10 cellular contexts compared by ENCODE assay signal in the genomic region with DNA sequence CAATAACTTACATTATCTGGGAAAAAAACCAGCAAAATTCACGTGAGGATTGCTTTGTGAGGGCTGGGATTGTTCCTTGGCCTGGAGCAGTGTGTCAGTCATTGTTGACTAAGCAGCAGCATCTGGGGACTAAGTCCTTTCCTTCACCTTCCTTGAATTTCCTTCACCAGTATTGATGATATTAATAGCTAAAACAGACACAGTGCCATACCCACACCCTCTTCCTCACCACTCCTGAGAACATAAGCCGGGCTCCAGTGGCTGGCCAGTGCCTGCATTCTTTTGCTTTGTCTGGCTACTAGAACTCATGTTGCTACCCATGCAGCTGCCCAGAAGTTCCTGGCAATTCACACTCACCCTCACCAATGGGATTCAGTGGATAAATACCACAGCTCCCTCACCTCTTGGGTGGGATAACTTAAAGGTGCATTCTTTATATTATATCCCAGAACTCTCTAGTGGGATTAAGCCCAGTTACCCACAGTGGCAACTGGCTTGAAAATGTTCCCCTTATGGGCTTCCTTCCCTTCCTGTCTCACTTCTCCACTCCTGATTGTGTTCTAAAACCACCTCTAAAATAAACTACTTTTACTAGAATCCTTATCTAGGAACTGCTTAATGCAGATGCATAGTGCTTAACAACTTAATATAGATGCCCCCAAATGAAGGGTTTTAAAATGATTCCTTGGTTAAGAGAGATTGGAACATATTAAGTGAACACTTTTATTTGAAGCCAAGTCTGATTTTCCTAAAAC. TPM values are rescaled to one million over a fixed set of nuclear protein-coding genes. Genes with fewer than 3 reads are reported as not detected.
DNase-seq lines count a peak whose midpoint lies in the region; ATAC-seq and TF ChIP-seq lines count a peak whose summit lies in the region.
"Had no signal": no experiment of that assay in that cellular context is flagged by ENCODE, and none has a peak within 500 bp of the region (broad histone marks: within the 10 kb centered on the region; RNA-seq: fewer than 3 reads in every experiment).

No MANE protein-coding gene starts in this region.

- peaks cover 2% of the 10 kb centered on the region for H3K9me3 Mint-ChIP-seq in CD8-positive, alpha-beta T cell
- no peaks in the 10 kb centered on the region for H3K9me3 Mint-ChIP-seq in activated T-helper 17 cell treated with anti-CD3 and anti-CD28 coated beads, Interleukin-2, amount 50 U/mL, for 72 hours

- H3K4me3 ChIP-seq in CD8-positive, alpha-beta T cell (ENCODE audit: low read depth, low read length) = no peak overlapping the region
- no peak overlapping the region for H3K4me3 ChIP-seq in right lobe of liver

- POLR2A ChIA-PET in CD8-positive, alpha-beta T cell (lab: Charles Lee) = interaction anchor here (0.9 kb wide), 1 partner anchor 20 kb away, joined by 3 read pairs; no protein-coding TSS in a partner anchor

- H3K36me3 Mint-ChIP-seq in CD8-positive, alpha-beta T cell = peaks cover 4% of the 10 kb centered on the region
- no peaks in the 10 kb centered on the region for H3K36me3 Mint-ChIP-seq in activated T-helper 17 cell treated with anti-CD3 and anti-CD28 coated beads, Interleukin-2, amount 50 U/mL, for 72 hours (ENCODE audit: low read depth)

- intact Hi-C loops in CD8-positive, alpha-beta T cell (cut with DNase I, micrococcal nuclease) = loop anchor here in 1 of 2 experiments (10.0 kb wide), 1 partner anchor 59 kb away; no protein-coding TSS in a partner anchor
- intact Hi-C loops in right lobe of liver (cut with DNase I) = no loop called here

- no peaks in the 10 kb centered on the region for H3K9me3 ChIP-seq in CD8-positive, alpha-beta T cell (ENCODE audit: low read length)
- no peaks in the 10 kb centered on the region for H3K9me3 ChIP-seq in right lobe of liver

- H3K27me3 ChIP-seq in CD8-positive, alpha-beta T cell (ENCODE audit: insufficient read depth, low read length) = no peaks in the 10 kb centered on the region
- H3K27me3 ChIP-seq in right lobe of liver = no peaks in the 10 kb centered on the region

- no peaks in the 10 kb centered on the region for H3K27me3 Mint-ChIP-seq in CD8-positive, alpha-beta T cell (ENCODE audit: low read depth)
- H3K27me3 Mint-ChIP-seq in activated T-helper 17 cell treated with anti-CD3 and anti-CD28 coated beads, Interleukin-2, amount 50 U/mL, for 72 hours = no peaks in the 10 kb centered on the region

- ATAC-seq in CD8-positive, alpha-beta T cell = no peak
- ATAC-seq in GM21723 (IDR thresholded peaks at IDR 0.05; ENCODE audit: unreplicated experiment) (peak; percentile 9), right lobe of liver (peak in 3 of 4 donors; percentile 20 to 30 (median 26)), GM19455 (IDR thresholded peaks at IDR 0.05; ENCODE audit: unreplicated experiment) (no peak)
- peak; percentile 3 for ATAC-seq in activated T-helper 17 cell treated with anti-CD3 and anti-CD28 coated beads, Interleukin-2, amount 50 U/mL, for 72 hours (replicated peaks)

- WGBS in right lobe of liver (ENCODE audit: insufficient coverage, low coverage, low lambda C conversion rate, missing lambda C conversion rate) = 44% methylated on average over 1 of the region's 2 CpGs

- DNase-seq in CD8-positive, alpha-beta T cell = no peak
- no peak for DNase-seq in right lobe of liver
- no peak for DNase-seq in cerebellar cortex (ENCODE audit: low spot score)
- DNase-seq in RKO (ENCODE audit: low spot score) = no peak
- no peak for DNase-seq in ureter (ENCODE audit: low spot score)
- DNase-seq: naive thymus-derived CD4-positive, alpha-beta T cell; NCI-H2107 had no signal

- CTCF ChIA-PET in CD8-positive, alpha-beta T cell (lab: Charles Lee) = interaction anchor here (1.2 kb wide), 1 partner anchor 8 kb away, joined by 3 read pairs; no protein-coding TSS in a partner anchor

- H3K36me3 ChIP-seq in CD8-positive, alpha-beta T cell (ENCODE audit: insufficient read depth, low read length) = no peaks in the 10 kb centered on the region
- H3K36me3 ChIP-seq in right lobe of liver = no peaks in the 10 kb centered on the region

- H3K4me1 ChIP-seq in CD8-positive, alpha-beta T cell (ENCODE audit: insufficient read depth, low read length) = peaks cover 52% of the 10 kb centered on the region
- peaks cover 0 to 17% (median 0%) of the 10 kb centered on the region in 4 donors for H3K4me1 ChIP-seq in right lobe of liver

- no peak overlapping the region for H3K27ac ChIP-seq in CD8-positive, alpha-beta T cell (ENCODE audit: low read depth, low read length)
- no peak overlapping the region for H3K27ac ChIP-seq in right lobe of liver

- peaks cover 55% of the 10 kb centered on the region for H3K4me1 Mint-ChIP-seq in CD8-positive, alpha-beta T cell (ENCODE audit: low read depth)
- peaks cover 37% of the 10 kb centered on the region for H3K4me1 Mint-ChIP-seq in activated T-helper 17 cell treated with anti-CD3 and anti-CD28 coated beads, Interleukin-2, amount 50 U/mL, for 72 hours

- TF ChIP-seq POLR2A in right lobe of liver (IDR thresholded peaks at IDR 0.05) = no peak

- TF ChIP-seq CTCF in CD8-positive, alpha-beta T cell (IDR thresholded peaks at IDR 0.05) = no peak
- TF ChIP-seq CTCF in right lobe of liver (IDR thresholded peaks at IDR 0.05) = no peak

- H3K27ac Mint-ChIP-seq in CD8-positive, alpha-beta T cell = peak overlapping the region; percentile 38
- peak overlapping the region; percentile 21 for H3K27ac Mint-ChIP-seq in activated T-helper 17 cell treated with anti-CD3 and anti-CD28 coated beads, Interleukin-2, amount 50 U/mL, for 72 hours

- H3K4me3 Mint-ChIP-seq in CD8-positive, alpha-beta T cell = no peak overlapping the region
- H3K4me3 Mint-ChIP-seq in activated T-helper 17 cell treated with anti-CD3 and anti-CD28 coated beads, Interleukin-2, amount 50 U/mL, for 72 hours = peak overlapping the region; percentile 41

RNA-seq across cellular contexts. Expression of gene PLCB1, which starts 24.0 kb away (rescaled TPM):
- 1 to 10 TPM; 4.6 to 5.0 TPM for total RNA-seq in CD8-positive, alpha-beta T cell
- total RNA-seq in activated T-helper 17 cell treated with anti-CD3 and anti-CD28 coated beads, Interleukin-2, amount 50 U/mL, for 72 hours = 1 to 10 TPM; 1.8 to 3.0 TPM
- total RNA-seq in right lobe of liver = 1 to 10 TPM; 5.0 to 9.9 (median 5.7) TPM
- 48.3 TPM for total RNA-seq in ureter

Comparison
In these comparisons a context has a peak if more than half of its experiments do, and no peak if none do; other contexts are left out.
1. ATAC-seq: peak in GM21723 (single experiment), activated T-helper 17 cell treated with anti-CD3 and anti-CD28 coated beads, Interleukin-2, amount 50 U/mL, for 72 hours (single experiment) and right lobe of liver (3 of 4); none in CD8-positive, alpha-beta T cell (single experiment) and GM19455 (single experiment).